16 cellular contexts compared by ENCODE assay signal in the genomic region with DNA sequence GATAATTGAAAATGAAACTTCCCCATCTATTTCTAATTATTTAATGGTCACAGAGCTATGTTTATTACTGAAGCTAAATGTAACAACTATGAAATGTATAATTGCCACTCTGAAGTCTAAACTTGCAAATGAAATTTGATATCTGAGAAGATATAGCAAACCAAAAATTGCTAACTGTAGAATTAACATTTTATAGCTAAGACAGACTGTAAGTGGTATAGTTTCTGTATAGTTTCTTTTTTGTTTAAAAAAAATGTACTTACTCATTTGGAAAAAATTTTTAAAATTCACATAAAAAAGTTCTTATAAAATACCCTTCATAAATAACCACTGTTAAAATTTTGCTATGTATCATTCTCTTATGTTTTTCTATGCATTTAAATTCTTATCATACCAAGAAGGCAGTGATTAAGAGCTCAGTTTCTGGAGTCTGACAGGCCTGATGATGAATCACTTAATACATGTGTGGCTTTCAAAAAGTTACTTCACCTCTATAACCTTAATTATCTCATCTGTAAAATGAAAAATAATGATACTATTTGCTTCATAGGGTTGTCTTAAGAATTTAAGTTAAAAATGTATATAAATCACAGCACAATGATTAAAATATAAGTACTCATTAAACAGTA.
DNase-seq lines count a peak whose midpoint lies in the region; ATAC-seq and TF ChIP-seq lines count a peak whose summit lies in the region.
"Had no signal": no experiment of that assay in that cellular context is flagged by ENCODE, and none has a peak within 500 bp of the region (broad histone marks: within the 10 kb centered on the region; RNA-seq: fewer than 3 reads in every experiment).

No MANE protein-coding gene starts in this region.

- dilution Hi-C loops in mammary epithelial cell (cut with HindIII; ENCODE audit: low sequenced_read_pairs): no loop called here

- CTCF ChIA-PET in mammary epithelial cell (lab: Charles Lee; ENCODE audit: low non-redundant PET): interaction anchor here (0.5 to 0.6 kb wide), 3 partner anchors 54 to 1150 kb away, joined by 3 to 5 read pairs (median 5); no protein-coding TSS in a partner anchor

- in situ Hi-C loops in ACHN (cut with HindIII; ENCODE audit: low pct_ligation_motif_present, low pct_unique_long_range_greater_than_20kb, low sequenced_read_pairs): no loop called here
- in situ Hi-C loops in mammary epithelial cell (cut with MboI; ENCODE audit: low sequenced_read_pairs in 2 of 2): no loop called here

- H3K79me2 ChIP-seq in mammary epithelial cell (ENCODE audit: insufficient read depth, low read length): no peaks in the 10 kb centered on the region

- H3K9me3 Mint-ChIP-seq in nephron progenitor cell: no peaks in the 10 kb centered on the region
- H3K9me3 Mint-ChIP-seq: activated naive CD4-positive, alpha-beta T cell treated with anti-CD3 and anti-CD28 coated beads, Interleukin-2, amount 10 ng/mL, durations not matched to agents 7 days and 5 days had no signal

- no peaks in the 10 kb centered on the region for H3K27me3 ChIP-seq in mammary epithelial cell (ENCODE audit: insufficient read depth, low read length)
- H3K27me3 ChIP-seq: colonic mucosa, transverse colon had no signal

- no peak overlapping the region for H3K27ac ChIP-seq in mammary epithelial cell (ENCODE audit: insufficient read depth, low read depth, low read length)
- H3K27ac ChIP-seq: colonic mucosa, prostate gland, transverse colon had no signal

- no peak overlapping the region for H3K4me2 ChIP-seq in mammary epithelial cell (ENCODE audit: insufficient read depth, low read depth, low read length)

- DNase-seq in ACHN: peak; percentile 7
- DNase-seq in mammary epithelial cell: peak; percentile 37
- peak; percentile 86 for DNase-seq in iris pigment epithelial cell (ENCODE audit: low read depth)
- no peak for DNase-seq in nephron progenitor cell
- DNase-seq in mucosa of gallbladder (ENCODE audit: low spot score): no peak
- DNase-seq: activated naive CD4-positive, alpha-beta T cell treated with anti-CD3 and anti-CD28 coated beads, Interleukin-2, amount 10 ng/mL, durations not matched to agents 7 days and 5 days; colonic mucosa; DMS 273 treated with DMSO at 0.1 percent for 48 hours; NCI-H146; NCI-H748 treated with DMSO at 0.1 percent for 48 hours; SIG-M5; transverse colon had no signal

- TF ChIP-seq CTCF in mammary epithelial cell (conservative IDR thresholded peaks at IDR 0.05 in 1 of 2, IDR thresholded peaks at IDR 0.05 in 1 of 2; ENCODE audit: extremely low read depth in 1 of 2, insufficient read depth in 1 of 2, low read depth in 1 of 2, low read length in 2 of 2) (no peak), nephron progenitor cell (IDR thresholded peaks at IDR 0.05) (no peak)

- no peaks in the 10 kb centered on the region for H3K36me3 Mint-ChIP-seq in nephron progenitor cell (ENCODE audit: low read depth)
- H3K36me3 Mint-ChIP-seq: activated naive CD4-positive, alpha-beta T cell treated with anti-CD3 and anti-CD28 coated beads, Interleukin-2, amount 10 ng/mL, durations not matched to agents 7 days and 5 days had no signal

- no peak for ATAC-seq in HG02973 (IDR thresholded peaks at IDR 0.05; ENCODE audit: unreplicated experiment)
- ATAC-seq in GM21390 (IDR thresholded peaks at IDR 0.05; ENCODE audit: unreplicated experiment): no peak

- no TSS peak for BruUV-seq in mammary epithelial cell (replicated peaks; lab: Mats Ljungman, UMichigan)

- H3K9ac ChIP-seq in mammary epithelial cell (ENCODE audit: insufficient read depth, low read length): no peak overlapping the region

- H3K4me3 Mint-ChIP-seq in nephron progenitor cell: no peak overlapping the region
- H3K4me3 Mint-ChIP-seq: activated naive CD4-positive, alpha-beta T cell treated with anti-CD3 and anti-CD28 coated beads, Interleukin-2, amount 10 ng/mL, durations not matched to agents 7 days and 5 days had no signal

- TF ChIP-seq RAD21 in Ishikawa (IDR thresholded peaks at IDR 0.05; ENCODE audit: low read depth): no peak

- H2AFZ ChIP-seq in mammary epithelial cell (ENCODE audit: low read depth, low read length): no peak overlapping the region

- intact Hi-C loops in mammary epithelial cell (cut with micrococcal nuclease): no loop called here

- H3K4me1 Mint-ChIP-seq in nephron progenitor cell: no peaks in the 10 kb centered on the region
- H3K4me1 Mint-ChIP-seq: activated naive CD4-positive, alpha-beta T cell treated with anti-CD3 and anti-CD28 coated beads, Interleukin-2, amount 10 ng/mL, durations not matched to agents 7 days and 5 days had no signal

- H3K36me3 ChIP-seq in mammary epithelial cell (ENCODE audit: insufficient read depth, low read length): no peaks in the 10 kb centered on the region
- H3K36me3 ChIP-seq: colonic mucosa, prostate gland, transverse colon had no signal

- no peaks in the 10 kb centered on the region for H3K27me3 Mint-ChIP-seq in nephron progenitor cell (ENCODE audit: low read depth, poor library complexity)
- H3K27me3 Mint-ChIP-seq: activated naive CD4-positive, alpha-beta T cell treated with anti-CD3 and anti-CD28 coated beads, Interleukin-2, amount 10 ng/mL, durations not matched to agents 7 days and 5 days had no signal

- no peak overlapping the region for H3K4me3 ChIP-seq in mammary epithelial cell (replicated peaks in 1 of 3; ENCODE audit: insufficient read depth in 1 of 3, low read depth in 2 of 3, low read length in 3 of 3)
- H3K4me3 ChIP-seq: colonic mucosa, prostate gland, transverse colon had no signal

- no peak overlapping the region for H3K27ac Mint-ChIP-seq in nephron progenitor cell
- H3K27ac Mint-ChIP-seq: activated naive CD4-positive, alpha-beta T cell treated with anti-CD3 and anti-CD28 coated beads, Interleukin-2, amount 10 ng/mL, durations not matched to agents 7 days and 5 days had no signal

- peak; percentile 36; the same call in 1 of the 2 replicates for TF ChIP-seq EP300 in Ishikawa (IDR thresholded peaks at IDR 0.05; ENCODE audit: borderline replicate concordance)

- no peaks in the 10 kb centered on the region for H3K4me1 ChIP-seq in mammary epithelial cell (ENCODE audit: insufficient read depth, low read length)
- H3K4me1 ChIP-seq: colonic mucosa, prostate gland, transverse colon had no signal

- no peaks in the 10 kb centered on the region for H3K9me3 ChIP-seq in mammary epithelial cell (replicated peaks; ENCODE audit: insufficient read depth, low read length)
- H3K9me3 ChIP-seq: colonic mucosa, prostate gland, transverse colon had no signal

- H4K20me1 ChIP-seq in mammary epithelial cell (ENCODE audit: insufficient read depth, low read length): no peaks in the 10 kb centered on the region

TF ChIP-seq in Ishikawa, 13 proteins besides CTCF, POLR2A, EP300 and RAD21:
- TF ChIP-seq TCF12 (IDR thresholded peaks at IDR 0.05; ENCODE audit: low read depth) (no peak), TEAD4 (IDR thresholded peaks at IDR 0.05) (peak; percentile 77)

Comparison
In these comparisons a context has a peak if more than half of its experiments do, and no peak if none do; other contexts are left out.
1. DNase-seq: peak in ACHN (single experiment), mammary epithelial cell (single experiment) and iris pigment epithelial cell (single experiment); none in nephron progenitor cell (single experiment) and mucosa of gallbladder (single experiment).